Comparison of ENCODE assay signal across 12 cellular contexts in genomic region chr2:142872900-142873724, GRCh38. TPM values are rescaled to one million over a fixed set of nuclear protein-coding genes. Genes with fewer than 3 reads are reported as not detected.
A peak's percentile ranks its signal among the peaks of the same experiment; 100 is the strongest.
DNase-seq lines count a peak whose midpoint lies in the region; ATAC-seq and TF ChIP-seq lines count a peak whose summit lies in the region.
"Had no signal": no experiment of that assay in that cellular context is flagged by ENCODE, and none has a peak within 500 bp of the region (broad histone marks: within the 10 kb centered on the region; RNA-seq: fewer than 3 reads in every experiment).

No MANE protein-coding gene starts in this region.

- CTCF ChIA-PET in CD8-positive, alpha-beta T cell (lab: Charles Lee): interaction anchor here (0.6 kb wide), 1 partner anchor 23 kb away, joined by 3 read pairs; no protein-coding TSS in a partner anchor

- no peak overlapping the region for H3K4me3 Mint-ChIP-seq in dendritic cell treated with granulocyte-macrophage colony-stimulating factor and Interleukin-4, amounts not matched to agents 40 ng/mL and 50 ng/mL, for 4 days
- H3K4me3 Mint-ChIP-seq in CD8-positive, alpha-beta T cell: no peak overlapping the region

- ATAC-seq in GM21390 (IDR thresholded peaks at IDR 0.05; ENCODE audit: unreplicated experiment) (no peak), HG02763 (IDR thresholded peaks at IDR 0.05; ENCODE audit: unreplicated experiment) (no peak)
- no peak for ATAC-seq in CD8-positive, alpha-beta T cell

- H4K20me1 ChIP-seq in OCI-LY3 (ENCODE audit: insufficient read depth, low read length): no peaks in the 10 kb centered on the region

- H3K27me3 Mint-ChIP-seq in dendritic cell treated with granulocyte-macrophage colony-stimulating factor and Interleukin-4, amounts not matched to agents 40 ng/mL and 50 ng/mL, for 4 days: no peaks in the 10 kb centered on the region
- peaks cover 3% of the 10 kb centered on the region for H3K27me3 Mint-ChIP-seq in CD8-positive, alpha-beta T cell (ENCODE audit: low read depth)

- H3K4me1 ChIP-seq in OCI-LY3 (ENCODE audit: low read length): peaks cover 45% of the 10 kb centered on the region
- no peaks in the 10 kb centered on the region for H3K4me1 ChIP-seq in CD8-positive, alpha-beta T cell (ENCODE audit: insufficient read depth, low read length)
- H3K4me1 ChIP-seq: right atrium auricular region had no signal

- no peaks in the 10 kb centered on the region for H3K79me2 ChIP-seq in OCI-LY3 (ENCODE audit: low read length)

- H3K9me3 ChIP-seq in OCI-LY3 (ENCODE audit: insufficient read depth, low read length): no peaks in the 10 kb centered on the region
- H3K9me3 ChIP-seq in CD8-positive, alpha-beta T cell (ENCODE audit: low read length): no peaks in the 10 kb centered on the region
- H3K9me3 ChIP-seq: right atrium auricular region had no signal

- DNase-seq in EL: peak; percentile 75
- DNase-seq in renal cortical epithelial cell (ENCODE audit: low read depth): peak; percentile 90
- no peak for DNase-seq in CD8-positive, alpha-beta T cell
- no peak for DNase-seq in NCI-H526 treated with DMSO at 0.1 percent for 48 hours (lab: John Stamatoyannopoulos, UW)
- DNase-seq: activated effector memory CD4-positive, alpha-beta T cell treated with anti-CD3 and anti-CD28 coated beads, Interleukin-2, amount 50 U/mL, for 16 hours; NCI-H748 treated with DMSO at 0.1 percent for 48 hours; stimulated activated CD8-positive, alpha-beta memory T cell treated with anti-CD3 and anti-CD28 coated beads, Interleukin-4, amount 100 ng/mL, for 48 hours had no signal

- TF ChIP-seq CTCF in OCI-LY3 (IDR thresholded peaks at IDR 0.05; ENCODE audit: low read depth, low read length): no peak
- TF ChIP-seq CTCF in CD8-positive, alpha-beta T cell (IDR thresholded peaks at IDR 0.05): no peak

- no peak overlapping the region for H3K27ac ChIP-seq in OCI-LY3 (ENCODE audit: low read length)
- no peak overlapping the region for H3K27ac ChIP-seq in CD8-positive, alpha-beta T cell (ENCODE audit: low read depth, low read length)

- H3K9me3 Mint-ChIP-seq in dendritic cell treated with granulocyte-macrophage colony-stimulating factor and Interleukin-4, amounts not matched to agents 40 ng/mL and 50 ng/mL, for 4 days: no peaks in the 10 kb centered on the region
- H3K9me3 Mint-ChIP-seq in CD8-positive, alpha-beta T cell: no peaks in the 10 kb centered on the region

- H3K36me3 Mint-ChIP-seq in dendritic cell treated with granulocyte-macrophage colony-stimulating factor and Interleukin-4, amounts not matched to agents 40 ng/mL and 50 ng/mL, for 4 days (ENCODE audit: low read depth): no peaks in the 10 kb centered on the region
- H3K36me3 Mint-ChIP-seq in CD8-positive, alpha-beta T cell: no peaks in the 10 kb centered on the region

- intact Hi-C loops in dendritic cell treated with granulocyte-macrophage colony-stimulating factor and Interleukin-4, amounts not matched to agents 40 ng/mL and 50 ng/mL, for 4 days (cut with micrococcal nuclease): no loop called here
- intact Hi-C loops in CD8-positive, alpha-beta T cell (cut with DNase I, micrococcal nuclease): no loop called here

- peaks cover 60% of the 10 kb centered on the region for H3K4me1 Mint-ChIP-seq in dendritic cell treated with granulocyte-macrophage colony-stimulating factor and Interleukin-4, amounts not matched to agents 40 ng/mL and 50 ng/mL, for 4 days (ENCODE audit: low read depth)
- H3K4me1 Mint-ChIP-seq in CD8-positive, alpha-beta T cell (ENCODE audit: low read depth): no peaks in the 10 kb centered on the region

- H3K4me3 ChIP-seq in OCI-LY3 (ENCODE audit: low read length): no peak overlapping the region
- H3K4me3 ChIP-seq in CD8-positive, alpha-beta T cell (ENCODE audit: low read depth, low read length): no peak overlapping the region
- H3K4me3 ChIP-seq: right atrium auricular region had no signal

- no peaks in the 10 kb centered on the region for H3K27me3 ChIP-seq in OCI-LY3 (ENCODE audit: low read depth, low read length)
- H3K27me3 ChIP-seq in CD8-positive, alpha-beta T cell (ENCODE audit: insufficient read depth, low read length): no peaks in the 10 kb centered on the region
- H3K27me3 ChIP-seq: right atrium auricular region had no signal

- POLR2A ChIA-PET in CD8-positive, alpha-beta T cell (lab: Charles Lee): no interaction called here

- no peak overlapping the region for H2AFZ ChIP-seq in OCI-LY3 (ENCODE audit: low read depth, low read length)

- peak overlapping the region; percentile 94 for H3K27ac Mint-ChIP-seq in dendritic cell treated with granulocyte-macrophage colony-stimulating factor and Interleukin-4, amounts not matched to agents 40 ng/mL and 50 ng/mL, for 4 days
- no peak overlapping the region for H3K27ac Mint-ChIP-seq in CD8-positive, alpha-beta T cell

- peak overlapping the region; percentile 36; the same call in 1 of the 2 replicates for H3K4me2 ChIP-seq in OCI-LY3 (ENCODE audit: low read length)

- peaks cover 3% of the 10 kb centered on the region for H3K36me3 ChIP-seq in OCI-LY3 (replicated peaks; ENCODE audit: low read depth, low read length)
- H3K36me3 ChIP-seq in CD8-positive, alpha-beta T cell (ENCODE audit: insufficient read depth, low read length): no peaks in the 10 kb centered on the region
- H3K36me3 ChIP-seq: right atrium auricular region had no signal

- H3K9ac ChIP-seq in OCI-LY3 (ENCODE audit: low read length): no peak overlapping the region

RNA-seq across cellular contexts. Expression of gene KYNU, which starts 4.4 kb away (rescaled TPM):
- 1.6 and 6.1 TPM in 2 replicates for total RNA-seq in renal cortical epithelial cell
- not detected for total RNA-seq in CD8-positive, alpha-beta T cell

Comparison
In these comparisons a context has a peak if more than half of its experiments do, and no peak if none do; other contexts are left out.
1. DNase-seq: peak in EL (single experiment) and renal cortical epithelial cell (single experiment); none in CD8-positive, alpha-beta T cell (0 of 7) and NCI-H526 treated with DMSO at 0.1 percent for 48 hours (single experiment).